ENCODE assay signal across 21 cellular contexts in the genomic region with DNA sequence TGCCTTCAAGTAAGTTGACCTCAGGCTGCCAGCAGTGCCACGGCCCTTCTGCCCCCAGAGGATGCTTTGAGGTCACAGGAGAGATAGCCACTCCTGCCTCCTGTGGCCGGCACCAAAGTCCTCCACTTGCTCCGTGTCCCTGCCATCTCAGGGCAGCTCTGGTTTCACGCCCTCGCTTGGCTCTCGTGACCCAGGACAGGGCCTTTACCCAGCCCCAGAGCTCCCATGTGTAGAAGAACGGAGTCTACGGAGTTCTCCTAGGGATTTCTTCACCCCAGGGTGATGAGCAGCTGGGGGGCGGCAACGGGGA.
DNase-seq lines count a peak whose midpoint lies in the region; ATAC-seq, FAIRE-seq and TF ChIP-seq lines count a peak whose summit lies in the region.
"Had no signal": no experiment of that assay in that cellular context is flagged by ENCODE, and none has a peak within 500 bp of the region (broad histone marks: within the 10 kb centered on the region; RNA-seq: fewer than 3 reads in every experiment).

No MANE protein-coding gene starts in this region.

- peaks cover 17% of the 10 kb centered on the region; the same call in 2 of the 3 replicates for H3K4me1 ChIP-seq in A549
- H3K4me1 ChIP-seq: HAP-1 had no signal

- no peaks in the 10 kb centered on the region for H3K9me3 ChIP-seq in A549
- no peaks in the 10 kb centered on the region for H3K9me3 ChIP-seq in CD4-positive, alpha-beta T cell (ENCODE audit: control insufficient read depth, low read length)
- H3K9me3 ChIP-seq: breast epithelium, esophagus squamous epithelium, HAP-1, left ventricle myocardium inferior, suprapubic skin had no signal

- H3K4me3 Mint-ChIP-seq in glutamatergic neuron (ENCODE audit: unreplicated experiment) (no peak overlapping the region), MCF 10A (ENCODE audit: unreplicated experiment) (no peak overlapping the region)
- no peak overlapping the region for H3K4me3 Mint-ChIP-seq in CD4-positive, alpha-beta T cell
- H3K4me3 Mint-ChIP-seq: activated T-cell treated with anti-CD3 and anti-CD28 coated beads, Interleukin-2, amount 50 U/mL, for 4 hours; stimulated activated memory B cell treated with anti-CD40 and anti-IgM and Interleukin-4, amounts not matched to agents 10 μg/mL and 1 μg/mL and 100 μg/mL, for 72 hours; T-helper 2 cell treated with Interferon-gamma antibody and Interleukin-4, amounts not matched to agents 5 μg/mL and 100 μg/mL, for 36 hours had no signal

- peak overlapping the region; percentile 70; the same call in 1 of the 3 replicates for H3K4me2 ChIP-seq in A549

- H3K4me3 ChIP-seq in A549: no peak overlapping the region
- H3K4me3 ChIP-seq: esophagus squamous epithelium, HAP-1, left ventricle myocardium inferior, suprapubic skin had no signal

- intact Hi-C loops in sciatic nerve (cut with DNase I): no loop called here
- intact Hi-C loops in MCF 10A (cut with micrococcal nuclease): loop anchor here (1.0 to 2.0 kb wide), 2 partner anchors 27 to 215 kb away; no protein-coding TSS in a partner anchor
- intact Hi-C loops in CD4-positive, alpha-beta T cell (cut with DNase I, micrococcal nuclease): loop anchor here (1.0 to 5.0 kb wide), 5 partner anchors 27 to 370 kb away; no protein-coding TSS in a partner anchor

- no peak for TF ChIP-seq POLR2A in A549 (IDR thresholded peaks at IDR 0.05; ENCODE audit: low read length)

- no TSS peak for BruUV-seq in MCF 10A (replicated peaks; lab: Mats Ljungman, UMichigan)

- DNase-seq in A549 (ENCODE audit: low read depth in 1 of 2, low spot score in 1 of 2): no peak
- DNase-seq in left lobe of liver (ENCODE audit: low spot score): peak; percentile 32
- DNase-seq in sciatic nerve (ENCODE audit: low spot score): no peak
- DNase-seq in hepatic stellate cell (ENCODE audit: low spot score): no peak
- no peak for DNase-seq in glutamatergic neuron
- DNase-seq in MCF 10A (ENCODE audit: unreplicated experiment): no peak
- DNase-seq in CD4-positive, alpha-beta T cell: no peak
- DNase-seq: esophagus squamous epithelium, NCI-H187, SHP77 treated with DMSO at 0.1 percent for 48 hours had no signal

- H3K27me3 Mint-ChIP-seq in glutamatergic neuron (ENCODE audit: unreplicated experiment): peaks cover 12% of the 10 kb centered on the region
- H3K27me3 Mint-ChIP-seq in MCF 10A (ENCODE audit: insufficient read depth, unreplicated experiment): no peaks in the 10 kb centered on the region
- H3K27me3 Mint-ChIP-seq in CD4-positive, alpha-beta T cell: no peaks in the 10 kb centered on the region

- TF ChIP-seq EP300 in A549 (IDR thresholded peaks at IDR 0.05): no peak

- H3K36me3 Mint-ChIP-seq in glutamatergic neuron (ENCODE audit: unreplicated experiment): no peaks in the 10 kb centered on the region
- no peaks in the 10 kb centered on the region for H3K36me3 Mint-ChIP-seq in MCF 10A (ENCODE audit: insufficient read depth, unreplicated experiment)
- H3K36me3 Mint-ChIP-seq in CD4-positive, alpha-beta T cell (ENCODE audit: low read depth): no peaks in the 10 kb centered on the region
- H3K36me3 Mint-ChIP-seq: stimulated activated memory B cell treated with anti-CD40 and anti-IgM and Interleukin-4, amounts not matched to agents 10 μg/mL and 1 μg/mL and 100 μg/mL, for 72 hours had no signal

- H3K4me1 Mint-ChIP-seq in glutamatergic neuron (ENCODE audit: low read depth, unreplicated experiment) (peaks cover 16% of the 10 kb centered on the region), MCF 10A (ENCODE audit: insufficient read depth, unreplicated experiment) (peaks cover 18% of the 10 kb centered on the region)
- no peaks in the 10 kb centered on the region for H3K4me1 Mint-ChIP-seq in CD4-positive, alpha-beta T cell (ENCODE audit: low read depth)

- TF ChIP-seq CTCF in A549 (IDR thresholded peaks at IDR 0.05) (no peak), glutamatergic neuron (IDR thresholded peaks at IDR 0.05; ENCODE audit: partially characterized antibody, unreplicated experiment) (no peak), MCF 10A (IDR thresholded peaks at IDR 0.05; ENCODE audit: unreplicated experiment) (no peak)
- TF ChIP-seq CTCF in CD4-positive, alpha-beta T cell (IDR thresholded peaks at IDR 0.05): no peak

- no peak for FAIRE-seq in A549 (lab: Jason Lieb, UNC)
- FAIRE-seq: A204.1, colon, G401.6 had no signal

- H3K27ac Mint-ChIP-seq in glutamatergic neuron (ENCODE audit: unreplicated experiment) (no peak overlapping the region), MCF 10A (ENCODE audit: low read depth, unreplicated experiment) (no peak overlapping the region)
- no peak overlapping the region for H3K27ac Mint-ChIP-seq in CD4-positive, alpha-beta T cell
- H3K27ac Mint-ChIP-seq: stimulated activated memory B cell treated with anti-CD40 and anti-IgM and Interleukin-4, amounts not matched to agents 10 μg/mL and 1 μg/mL and 100 μg/mL, for 72 hours; T-helper 2 cell treated with Interferon-gamma antibody and Interleukin-4, amounts not matched to agents 5 μg/mL and 100 μg/mL, for 36 hours had no signal

- H3K27ac ChIP-seq in A549 (0 out of 6 replicates have a peak overlapping the region, but pooled peaks of 1 of the 2 experiments have one; percentile 3), angular gyrus (ENCODE audit: low read depth, low read length) (peak overlapping the region; percentile 72)
- H3K27ac ChIP-seq in CD4-positive, alpha-beta T cell (ENCODE audit: low read depth, low read length): no peak overlapping the region
- H3K27ac ChIP-seq: esophagus squamous epithelium, left ventricle myocardium inferior, suprapubic skin had no signal

- TF ChIP-seq RAD21 in A549 (conservative IDR thresholded peaks at IDR 0.05 in 1 of 2, IDR thresholded peaks at IDR 0.05 in 1 of 2): no peak

- POLR2A ChIA-PET in A549 (lab: Yijun Ruan, JAX) (no interaction called here), MCF 10A (lab: Yijun Ruan, JAX) (no interaction called here)
- POLR2A ChIA-PET in CD4-positive, alpha-beta T cell (lab: Charles Lee): interaction anchor here (1.4 kb wide), 1 partner anchor 26 kb away, joined by 6 read pairs; no protein-coding TSS in a partner anchor

- CTCF ChIA-PET in A549 (lab: Yijun Ruan, JAX) (interaction anchor here (0.6 to 9.6 kb wide), 36 partner anchors 12 to 699 kb away, joined by 3 to 121 read pairs (median 4); no protein-coding TSS in a partner anchor), MCF 10A (lab: Yijun Ruan, JAX) (interaction anchor here (0.6 to 6.2 kb wide), 15 partner anchors 12 to 674 kb away, joined by 3 to 76 read pairs (median 4); no protein-coding TSS in a partner anchor)
- CTCF ChIA-PET in CD4-positive, alpha-beta T cell (lab: Charles Lee): interaction anchor here (0.8 to 2.5 kb wide), 5 partner anchors 11 to 308 kb away, joined by 4 to 35 read pairs (median 4); no protein-coding TSS in a partner anchor

- 84% methylated on average over 7 of the region's 10 CpGs for WGBS in A549 (ENCODE audit: missing lambda C conversion rate)

- H3K27me3 ChIP-seq in CD4-positive, alpha-beta T cell (ENCODE audit: control insufficient read depth, insufficient read depth, low read length): no peaks in the 10 kb centered on the region
- H3K27me3 ChIP-seq: breast epithelium, suprapubic skin had no signal

- ATAC-seq in A549: no peak; a peak in 1 of 6 replicates
- ATAC-seq in left lobe of liver: no peak
- peak; percentile 1 for ATAC-seq in sciatic nerve
- no peak for ATAC-seq in CD4-positive, alpha-beta T cell (ENCODE audit: poor library complexity)

- peaks cover 10% of the 10 kb centered on the region for H3K9me3 Mint-ChIP-seq in glutamatergic neuron (ENCODE audit: unreplicated experiment)
- H3K9me3 Mint-ChIP-seq in MCF 10A (ENCODE audit: unreplicated experiment): no peaks in the 10 kb centered on the region
- no peaks in the 10 kb centered on the region for H3K9me3 Mint-ChIP-seq in CD4-positive, alpha-beta T cell
- H3K9me3 Mint-ChIP-seq: activated T-cell treated with anti-CD3 and anti-CD28 coated beads, Interleukin-2, amount 50 U/mL, for 4 hours; T-helper 2 cell treated with Interferon-gamma antibody and Interleukin-4, amounts not matched to agents 5 μg/mL and 100 μg/mL, for 36 hours had no signal

TF ChIP-seq in A549, 52 proteins besides CTCF, POLR2A, EP300 and RAD21:
- TF ChIP-seq HOXB13 (CRISPR knock-in tag; IDR thresholded peaks at IDR 0.05; ENCODE audit: low read depth): no peak
